In genomic region chr2:89584868-89585557, GRCh38 we compare ENCODE assay signal across 8 cellular contexts.
DNase-seq lines count a peak whose midpoint lies in the region; ATAC-seq and TF ChIP-seq lines count a peak whose summit lies in the region.
"Not testable (repeated sequence)": the region's sequence is repeated elsewhere in the genome, so short reads cannot be mapped to it uniquely, and the experiment has no call there.

No MANE protein-coding gene starts in this region.

- 41% methylated on average over 3 of the region's 21 CpGs; no CpG with 5 or more reads in 1 of the 2 donors for WGBS in upper lobe of left lung, 2 donors

- TSS peak; percentile 58 for BruUV-seq in MCF 10A (replicated peaks; lab: Mats Ljungman, UMichigan)

- H3K27ac Mint-ChIP-seq in activated CD4-positive, alpha-beta T cell treated with anti-CD3 and anti-CD28 coated beads, Interleukin-2, amount 10 ng/mL, durations not matched to agents 7 days and 5 days; MCF 10A (ENCODE audit: low read depth, unreplicated experiment): not testable (repeated sequence)

- not testable (repeated sequence) for H3K4me1 ChIP-seq in MM.1S (ENCODE audit: low read length); lower lobe of right lung; upper lobe of left lung

- not testable (repeated sequence) for H3K9me2 ChIP-seq in MM.1S (replicated peaks; ENCODE audit: insufficient read depth, low read length)

- H3K9ac ChIP-seq in MM.1S (ENCODE audit: low read length), result not testable (repeated sequence)

- ATAC-seq in lower lobe of right lung; upper lobe of left lung (ENCODE audit: low FRiP score in 2 of 2): not testable (repeated sequence)

- H2AFZ ChIP-seq in MM.1S (ENCODE audit: low read length), result not testable (repeated sequence)

- not testable (repeated sequence) for H3K36me3 Mint-ChIP-seq in activated CD4-positive, alpha-beta T cell treated with anti-CD3 and anti-CD28 coated beads, Interleukin-2, amount 10 ng/mL, durations not matched to agents 7 days and 5 days (ENCODE audit: low read depth); MCF 10A (ENCODE audit: insufficient read depth, unreplicated experiment)

- not testable (repeated sequence) for H3K79me2 ChIP-seq in MM.1S (ENCODE audit: low read length)

- not testable (repeated sequence) for H3K36me3 ChIP-seq in MM.1S (replicated peaks; ENCODE audit: insufficient read depth, low read length); lower lobe of right lung; upper lobe of left lung

- intact Hi-C loops in MCF 10A (cut with micrococcal nuclease); lower lobe of right lung (cut with DNase I): not testable (repeated sequence)

- not testable (repeated sequence) for DNase-seq in MM.1S; activated CD4-positive, alpha-beta T cell treated with anti-CD3 and anti-CD28 coated beads, Interleukin-2, amount 10 ng/mL, durations not matched to agents 7 days and 5 days; MCF 10A (ENCODE audit: unreplicated experiment); fibroblast of the aortic adventitia (ENCODE audit: low read depth); lower lobe of right lung
- DNase-seq in retina (peak; percentile 2), upper lobe of left lung (peak in 1 of 2 donors; percentile 42)

- CTCF ChIA-PET in activated CD4-positive, alpha-beta T cell treated with anti-CD3 and anti-CD28 coated beads, Interleukin-2, amount 10 ng/mL, durations not matched to agents 7 days and 5 days (lab: Charles Lee); MCF 10A (lab: Yijun Ruan, JAX): not testable (repeated sequence)

- not testable (repeated sequence) for H3F3A ChIP-seq in MM.1S (ENCODE audit: insufficient read depth, low read length)

- not testable (repeated sequence) for H3K4me1 Mint-ChIP-seq in activated CD4-positive, alpha-beta T cell treated with anti-CD3 and anti-CD28 coated beads, Interleukin-2, amount 10 ng/mL, durations not matched to agents 7 days and 5 days; MCF 10A (ENCODE audit: insufficient read depth, unreplicated experiment)

- H4K20me1 ChIP-seq in MM.1S (ENCODE audit: insufficient read depth, low read length), result not testable (repeated sequence)

- not testable (repeated sequence) for H3K27ac ChIP-seq in MM.1S (ENCODE audit: low read length); lower lobe of right lung; upper lobe of left lung

- TF ChIP-seq CTCF in GM12875 (IDR thresholded peaks at IDR 0.05; ENCODE audit: borderline replicate concordance, insufficient read depth, low read depth, low read length); MM.1S (IDR thresholded peaks at IDR 0.05; ENCODE audit: low read length); MCF 10A (IDR thresholded peaks at IDR 0.05; ENCODE audit: unreplicated experiment); fibroblast of the aortic adventitia (IDR thresholded peaks at IDR 0.05; ENCODE audit: insufficient read depth, low read length); lower lobe of right lung (IDR thresholded peaks at IDR 0.05); upper lobe of left lung (IDR thresholded peaks at IDR 0.05): not testable (repeated sequence)

- H3K9me3 ChIP-seq in MM.1S (replicated peaks; ENCODE audit: insufficient read depth, low read length); lower lobe of right lung; upper lobe of left lung: not testable (repeated sequence)

- not testable (repeated sequence) for TF ChIP-seq POLR2A in upper lobe of left lung (IDR thresholded peaks at IDR 0.05)

- H3K27me3 ChIP-seq in MM.1S (replicated peaks; ENCODE audit: insufficient read depth, low read length); lower lobe of right lung (ENCODE audit: low read depth); upper lobe of left lung: not testable (repeated sequence)

- not testable (repeated sequence) for H3K9me3 Mint-ChIP-seq in activated CD4-positive, alpha-beta T cell treated with anti-CD3 and anti-CD28 coated beads, Interleukin-2, amount 10 ng/mL, durations not matched to agents 7 days and 5 days; MCF 10A (ENCODE audit: unreplicated experiment)

- peak overlapping the region; percentile 74 for H3K4me3 Mint-ChIP-seq in activated CD4-positive, alpha-beta T cell treated with anti-CD3 and anti-CD28 coated beads, Interleukin-2, amount 10 ng/mL, durations not matched to agents 7 days and 5 days
- H3K4me3 Mint-ChIP-seq in MCF 10A (ENCODE audit: unreplicated experiment), result peak overlapping the region; percentile 73

- not testable (repeated sequence) for H3K27me3 Mint-ChIP-seq in activated CD4-positive, alpha-beta T cell treated with anti-CD3 and anti-CD28 coated beads, Interleukin-2, amount 10 ng/mL, durations not matched to agents 7 days and 5 days; MCF 10A (ENCODE audit: insufficient read depth, unreplicated experiment)

- POLR2A ChIA-PET in activated CD4-positive, alpha-beta T cell treated with anti-CD3 and anti-CD28 coated beads, Interleukin-2, amount 10 ng/mL, durations not matched to agents 7 days and 5 days (lab: Charles Lee); MCF 10A (lab: Yijun Ruan, JAX): not testable (repeated sequence)

- not testable (repeated sequence) for TF ChIP-seq EP300 in upper lobe of left lung (IDR thresholded peaks at IDR 0.05)

- H3K4me3 ChIP-seq in GM12875 (ENCODE audit: low read depth, low read length), result peak overlapping the region; percentile 32
- peak overlapping the region; percentile 44; the same call in 1 of the 2 replicates for H3K4me3 ChIP-seq in MM.1S (ENCODE audit: low read length)
- H3K4me3 ChIP-seq in fibroblast of the aortic adventitia (ENCODE audit: low read depth, low read length), result peak overlapping the region; percentile 61
- H3K4me3 ChIP-seq in lower lobe of right lung, result peak overlapping the region; percentile 50
- H3K4me3 ChIP-seq in upper lobe of left lung, result peak overlapping the region in 3 of 4 donors; percentile 42 to 55 (median 46)

- not testable (repeated sequence) for H3K4me2 ChIP-seq in MM.1S (ENCODE audit: low read depth, low read length)
